ENCODE assay signal across 8 cellular contexts in the genomic region with DNA sequence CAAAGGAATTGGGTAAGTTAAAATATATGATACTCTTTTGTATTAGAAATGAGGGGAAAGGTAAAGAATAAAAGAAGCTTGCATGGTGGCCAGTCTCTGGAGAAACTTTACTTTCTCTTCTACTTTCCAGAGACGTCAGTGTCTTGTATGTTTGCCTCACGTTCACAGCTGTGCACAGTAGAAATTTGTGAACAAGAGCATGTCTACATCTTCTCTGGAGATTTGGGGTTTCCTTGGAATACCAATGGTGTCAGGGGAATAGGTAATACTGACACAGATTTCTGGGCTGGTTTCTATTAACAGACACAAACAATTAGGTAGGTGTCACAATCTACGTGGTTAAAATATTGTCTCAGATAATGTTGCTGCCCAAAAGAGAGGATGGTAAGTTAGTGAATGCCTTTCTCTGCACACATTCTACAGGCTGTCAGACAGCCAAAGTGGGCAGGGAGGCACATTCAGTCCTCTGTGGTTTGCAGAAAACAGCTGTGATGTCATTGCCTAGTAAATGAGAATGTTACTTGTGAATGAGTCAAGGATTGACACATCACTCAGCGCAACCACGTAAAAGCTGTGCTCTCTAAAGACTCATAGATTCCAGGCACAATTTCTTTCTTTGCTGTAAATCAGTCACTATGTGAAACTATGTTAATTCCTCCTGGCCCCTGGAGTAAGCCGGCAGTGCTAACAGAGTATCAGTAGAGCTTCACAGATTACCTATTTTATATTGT.
DNase-seq lines count a peak whose midpoint lies in the region; TF ChIP-seq lines count a peak whose summit lies in the region.

No MANE protein-coding gene starts in this region.

- H3K4me3 ChIP-seq in WERI-Rb-1 (ENCODE audit: low read depth, low read length), result no peak overlapping the region

- no peaks in the 10 kb centered on the region for H3K36me3 ChIP-seq in WERI-Rb-1

- TF ChIP-seq CTCF in WERI-Rb-1 (IDR thresholded peaks at IDR 0.05; ENCODE audit: low read depth, low read length), result no peak

- peak overlapping the region; percentile 53 for H3K4me3 Mint-ChIP-seq in activated T-helper 1 cell treated with anti-CD3 and anti-CD28 coated beads, Interleukin-12 subunit alpha, Interleukin-12 subunit beta, Interleukin-2, Interleukin-4 antibody, amounts not matched to agents 30 ng/mL and 10 ng/mL and 1 ng/mL, durations not matched to agents 14 hours and 24 hours and 36 hours

- no peaks in the 10 kb centered on the region for H3K9me3 Mint-ChIP-seq in activated T-helper 1 cell treated with anti-CD3 and anti-CD28 coated beads, Interleukin-12 subunit alpha, Interleukin-12 subunit beta, Interleukin-2, Interleukin-4 antibody, amounts not matched to agents 30 ng/mL and 10 ng/mL and 1 ng/mL, durations not matched to agents 14 hours and 24 hours and 36 hours

- H3K9me3 ChIP-seq in WERI-Rb-1 (ENCODE audit: severe bottlenecking), result no peaks in the 10 kb centered on the region

- DNase-seq in NCI-H2107 treated with DMSO at 0.1 percent for 48 hours (lab: John Stamatoyannopoulos, UW; ENCODE audit: unreplicated experiment) (peak; percentile 1), NCI-H2107 (lab: John Stamatoyannopoulos, UW) (no peak), kidney tubule cell (ENCODE audit: low spot score) (peak; percentile 92), NCI-H524 treated with DMSO at 0.1 percent for 48 hours (lab: John Stamatoyannopoulos, UW) (no peak), NCI-H2196 (lab: John Stamatoyannopoulos, UW; ENCODE audit: unreplicated experiment) (no peak), WERI-Rb-1 (no peak)
- DNase-seq in activated T-helper 1 cell treated with anti-CD3 and anti-CD28 coated beads, Interleukin-12 subunit alpha, Interleukin-12 subunit beta, Interleukin-2, Interleukin-4 antibody, amounts not matched to agents 30 ng/mL and 10 ng/mL and 1 ng/mL, durations not matched to agents 14 hours and 24 hours and 36 hours (ENCODE audit: low spot score), result peak; percentile 43
- DNase-seq in stimulated activated CD8-positive, alpha-beta memory T cell treated with anti-CD3 and anti-CD28 coated beads, Interleukin-7, amount 100 ng/mL, for 48 hours (ENCODE audit: extremely low read depth in 1 of 2, low read depth in 1 of 2), result peak; percentile 4 to 70

- no peak overlapping the region for H3K27ac ChIP-seq in WERI-Rb-1

- H3K4me1 Mint-ChIP-seq in activated T-helper 1 cell treated with anti-CD3 and anti-CD28 coated beads, Interleukin-12 subunit alpha, Interleukin-12 subunit beta, Interleukin-2, Interleukin-4 antibody, amounts not matched to agents 30 ng/mL and 10 ng/mL and 1 ng/mL, durations not matched to agents 14 hours and 24 hours and 36 hours (ENCODE audit: low read depth), result peaks cover 45% of the 10 kb centered on the region

- intact Hi-C loops in activated T-helper 1 cell treated with anti-CD3 and anti-CD28 coated beads, Interleukin-12 subunit alpha, Interleukin-12 subunit beta, Interleukin-2, Interleukin-4 antibody, amounts not matched to agents 30 ng/mL and 10 ng/mL and 1 ng/mL, durations not matched to agents 14 hours and 24 hours and 36 hours (cut with micrococcal nuclease), result loop anchor here (1.0 to 10.0 kb wide), 10 partner anchors 9 to 1705 kb away; a partner anchor contains a TSS

- no peaks in the 10 kb centered on the region for H3K27me3 Mint-ChIP-seq in activated T-helper 1 cell treated with anti-CD3 and anti-CD28 coated beads, Interleukin-12 subunit alpha, Interleukin-12 subunit beta, Interleukin-2, Interleukin-4 antibody, amounts not matched to agents 30 ng/mL and 10 ng/mL and 1 ng/mL, durations not matched to agents 14 hours and 24 hours and 36 hours (ENCODE audit: insufficient read depth)

- H3K27me3 ChIP-seq in WERI-Rb-1 (ENCODE audit: insufficient read depth, low read depth, severe bottlenecking), result no peaks in the 10 kb centered on the region

- H3K27ac Mint-ChIP-seq in activated T-helper 1 cell treated with anti-CD3 and anti-CD28 coated beads, Interleukin-12 subunit alpha, Interleukin-12 subunit beta, Interleukin-2, Interleukin-4 antibody, amounts not matched to agents 30 ng/mL and 10 ng/mL and 1 ng/mL, durations not matched to agents 14 hours and 24 hours and 36 hours, result peak overlapping the region; percentile 87

- peaks cover 3% of the 10 kb centered on the region for H3K36me3 Mint-ChIP-seq in activated T-helper 1 cell treated with anti-CD3 and anti-CD28 coated beads, Interleukin-12 subunit alpha, Interleukin-12 subunit beta, Interleukin-2, Interleukin-4 antibody, amounts not matched to agents 30 ng/mL and 10 ng/mL and 1 ng/mL, durations not matched to agents 14 hours and 24 hours and 36 hours (ENCODE audit: low read depth)

Comparison
In these comparisons a context has a peak if more than half of its experiments do, and no peak if none do; other contexts are left out.
1. DNase-seq: peak in NCI-H2107 treated with DMSO at 0.1 percent for 48 hours (single experiment), activated T-helper 1 cell treated with anti-CD3 and anti-CD28 coated beads, Interleukin-12 subunit alpha, Interleukin-12 subunit beta, Interleukin-2, Interleukin-4 antibody, amounts not matched to agents 30 ng/mL and 10 ng/mL and 1 ng/mL, durations not matched to agents 14 hours and 24 hours and 36 hours (single experiment), kidney tubule cell (single experiment) and stimulated activated CD8-positive, alpha-beta memory T cell treated with anti-CD3 and anti-CD28 coated beads, Interleukin-7, amount 100 ng/mL, for 48 hours (2 of 2); none in NCI-H2107 (single experiment), NCI-H524 treated with DMSO at 0.1 percent for 48 hours (single experiment), NCI-H2196 (single experiment) and WERI-Rb-1 (single experiment).